Comparison of ENCODE assay signal across 10 cellular contexts in genomic region chr1:109438798-109439297, GRCh38.
DNase-seq lines count a peak whose midpoint lies in the region; ATAC-seq and TF ChIP-seq lines count a peak whose summit lies in the region.
"Had no signal": no experiment of that assay in that cellular context is flagged by ENCODE, and none has a peak within 500 bp of the region (broad histone marks: within the 10 kb centered on the region; RNA-seq: fewer than 3 reads in every experiment).

No MANE protein-coding gene starts in this region.

- peak; percentile 79 for ATAC-seq in GM18868 (IDR thresholded peaks at IDR 0.05; ENCODE audit: unreplicated experiment)
- no peak for ATAC-seq in GM18861 (IDR thresholded peaks at IDR 0.05; ENCODE audit: unreplicated experiment)

- TF ChIP-seq CTCF in MM.1S (IDR thresholded peaks at IDR 0.05; ENCODE audit: low read length), result no peak

- H3K79me2 ChIP-seq in MM.1S (ENCODE audit: low read length), result no peaks in the 10 kb centered on the region

- no peaks in the 10 kb centered on the region for H3K36me3 ChIP-seq in MM.1S (replicated peaks; ENCODE audit: insufficient read depth, low read length)
- H3K36me3 ChIP-seq: tibial nerve had no signal

- no peak overlapping the region for H3K4me3 ChIP-seq in skeletal muscle cell (ENCODE audit: low read depth, low read length)
- no peak overlapping the region for H3K4me3 ChIP-seq in MM.1S (ENCODE audit: low read length)
- H3K4me3 ChIP-seq: tibial nerve had no signal

- no peaks in the 10 kb centered on the region for H4K20me1 ChIP-seq in MM.1S (ENCODE audit: insufficient read depth, low read length)

- DNase-seq in MV-4-11 (lab: John Stamatoyannopoulos, UW) (peak; percentile 77), dedifferentiated amniotic fluid mesenchymal stem cell (ENCODE audit: extremely low spot score) (peak; percentile 48), skeletal muscle cell (ENCODE audit: low read depth) (peak; percentile 97), NCI-H1694 (lab: John Stamatoyannopoulos, UW) (no peak), MM.1S (no peak)
- DNase-seq: central memory CD4-positive, alpha-beta T cell; NCI-H187 had no signal

- H2AFZ ChIP-seq in MM.1S (ENCODE audit: low read length), result no peak overlapping the region

- no peaks in the 10 kb centered on the region for H3K9me3 ChIP-seq in MM.1S (replicated peaks; ENCODE audit: insufficient read depth, low read length)
- H3K9me3 ChIP-seq: tibial nerve had no signal

- no peak overlapping the region for H3K27ac ChIP-seq in MM.1S (ENCODE audit: low read length)

- no peak overlapping the region for H3K9ac ChIP-seq in MM.1S (ENCODE audit: low read length)

- H3F3A ChIP-seq in MM.1S (ENCODE audit: insufficient read depth, low read length), result no peaks in the 10 kb centered on the region

- H3K4me2 ChIP-seq in MM.1S (ENCODE audit: low read depth, low read length), result no peak overlapping the region

- H3K27me3 ChIP-seq in MM.1S (replicated peaks; ENCODE audit: insufficient read depth, low read length), result no peaks in the 10 kb centered on the region
- H3K27me3 ChIP-seq: tibial nerve had no signal

- no peaks in the 10 kb centered on the region for H3K4me1 ChIP-seq in MM.1S (ENCODE audit: low read length)
- H3K4me1 ChIP-seq: tibial nerve had no signal

- H3K9me2 ChIP-seq in MM.1S (replicated peaks; ENCODE audit: insufficient read depth, low read length), result no peaks in the 10 kb centered on the region

Comparison
In these comparisons a context has a peak if more than half of its experiments do, and no peak if none do; other contexts are left out.
1. DNase-seq: peak in MV-4-11 (single experiment), dedifferentiated amniotic fluid mesenchymal stem cell (single experiment) and skeletal muscle cell (single experiment); none in NCI-H1694 (single experiment) and MM.1S (single experiment).